33 cellular contexts compared by ENCODE assay signal in the genomic region with DNA sequence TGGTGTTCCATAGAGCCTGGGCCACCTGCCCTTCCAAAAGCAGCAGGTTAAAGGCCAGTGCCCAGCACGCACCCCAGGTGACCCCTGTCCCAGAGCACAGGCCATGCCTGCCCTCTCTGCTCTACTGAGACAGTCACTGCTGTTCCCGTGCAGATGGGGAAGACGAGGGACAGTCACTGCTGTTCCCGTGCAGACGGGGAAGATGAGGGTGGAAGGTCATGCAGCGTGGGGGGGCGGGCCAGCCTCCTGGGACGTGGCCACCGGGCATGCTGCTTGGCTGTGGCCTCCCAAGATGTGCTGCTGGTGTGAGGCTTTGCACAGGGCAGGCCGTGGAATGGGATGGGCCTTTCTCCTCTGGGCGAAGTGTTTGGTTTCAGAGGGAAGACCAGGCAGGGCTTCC.
"Had no signal": no experiment of that assay in that cellular context is flagged by ENCODE, and none has a peak within 500 bp of the region (broad histone marks: within the 10 kb centered on the region; RNA-seq: fewer than 3 reads in every experiment).

No MANE protein-coding gene starts in this region.

- H3K27ac Mint-ChIP-seq: activated CD8-positive, alpha-beta T cell treated with anti-CD3 and anti-CD28 coated beads for 36 hours; activated naive CD4-positive, alpha-beta T cell treated with anti-CD3 and anti-CD28 coated beads, Interleukin-2, amount 50 U/mL, for 24 hours; activated naive CD8-positive, alpha-beta T cell treated with anti-CD3 and anti-CD28 coated beads, Interleukin-2, amount 10 ng/mL, durations not matched to agents 7 days and 5 days; activated T-helper 2 cell treated with anti-CD3 and anti-CD28 coated beads, Interferon-gamma antibody, Interleukin-2, Interleukin-4, amounts not matched to agents 10 μg/mL and 5 μg/mL and 100 μg/mL, durations not matched to agents 14 hours and 24 hours and 36 hours had no signal

- DNase-seq: activated CD4-positive, alpha-beta T cell treated with anti-CD3 and anti-CD28 coated beads for 1 hour; activated CD4-positive, alpha-beta T cell treated with anti-CD3 and anti-CD28 coated beads for 48 hours; activated CD4-positive, alpha-beta T cell treated with anti-CD3 and anti-CD28 coated beads, Interleukin-2, amount 50 U/mL, for 4 hours; activated CD4-positive, CD25-positive, alpha-beta regulatory T cell; activated CD8-positive, alpha-beta T cell treated with anti-CD3 and anti-CD28 coated beads for 36 hours; activated gamma-delta T cell; activated naive CD4-positive, alpha-beta T cell treated with Interleukin-2 at 50 U/mL for 16 hours; activated T-cell treated with anti-CD3 and anti-CD28 coated beads, Interleukin-2, amount 50 U/mL, for 1 hour; amygdala; body of pancreas; caudate nucleus; Kasumi-1; KG1; MG63; NCI-H1048; NCI-H1105 treated with DMSO at 0.1 percent for 48 hours; NCI-H1436; NCI-H1694; NCI-H2029; NCI-H2171; NCI-H510A; NCI-H526; NCI-H748 treated with DMSO at 0.1 percent for 48 hours; NK-92 treated with Interleukin-12 subunit alpha and Interleukin-12 subunit beta, amount 100 ng/mL, for 24 hours; PC-3; T1000; WERI-Rb-1 had no signal

- H3K27me3 ChIP-seq: body of pancreas, MG63, Peyer's patch had no signal

- H3K9me3 ChIP-seq: body of pancreas, MG63, Peyer's patch had no signal

- H3K36me3 Mint-ChIP-seq: activated naive CD4-positive, alpha-beta T cell treated with anti-CD3 and anti-CD28 coated beads, Interleukin-2, amount 50 U/mL, for 24 hours; activated naive CD8-positive, alpha-beta T cell treated with anti-CD3 and anti-CD28 coated beads, Interleukin-2, amount 10 ng/mL, durations not matched to agents 7 days and 5 days had no signal

- H3K4me3 Mint-ChIP-seq: activated CD8-positive, alpha-beta T cell treated with anti-CD3 and anti-CD28 coated beads for 36 hours; activated naive CD4-positive, alpha-beta T cell treated with anti-CD3 and anti-CD28 coated beads, Interleukin-2, amount 50 U/mL, for 24 hours; activated naive CD8-positive, alpha-beta T cell treated with anti-CD3 and anti-CD28 coated beads, Interleukin-2, amount 10 ng/mL, durations not matched to agents 7 days and 5 days had no signal

- H3K27me3 Mint-ChIP-seq: activated CD8-positive, alpha-beta T cell treated with anti-CD3 and anti-CD28 coated beads for 36 hours; activated naive CD4-positive, alpha-beta T cell treated with anti-CD3 and anti-CD28 coated beads, Interleukin-2, amount 50 U/mL, for 24 hours; activated naive CD8-positive, alpha-beta T cell treated with anti-CD3 and anti-CD28 coated beads, Interleukin-2, amount 10 ng/mL, durations not matched to agents 7 days and 5 days had no signal

- H3K4me3 ChIP-seq: body of pancreas, MG63, Peyer's patch had no signal

- H3K9me3 Mint-ChIP-seq: activated CD8-positive, alpha-beta T cell treated with anti-CD3 and anti-CD28 coated beads for 36 hours; activated naive CD4-positive, alpha-beta T cell treated with anti-CD3 and anti-CD28 coated beads, Interleukin-2, amount 50 U/mL, for 24 hours; activated naive CD8-positive, alpha-beta T cell treated with anti-CD3 and anti-CD28 coated beads, Interleukin-2, amount 10 ng/mL, durations not matched to agents 7 days and 5 days; activated T-helper 2 cell treated with anti-CD3 and anti-CD28 coated beads, Interferon-gamma antibody, Interleukin-2, Interleukin-4, amounts not matched to agents 10 μg/mL and 5 μg/mL and 100 μg/mL, durations not matched to agents 14 hours and 24 hours and 36 hours had no signal

- H3K27ac ChIP-seq: body of pancreas, Peyer's patch, RWPE1, WERI-Rb-1 had no signal

- H3K36me3 ChIP-seq: MG63 had no signal

- H3K4me1 ChIP-seq: body of pancreas, Peyer's patch had no signal

- ATAC-seq: activated CD8-positive, alpha-beta T cell treated with anti-CD3 and anti-CD28 coated beads for 36 hours; body of pancreas; PC-3; Right ventricle myocardium inferior had no signal
